22 cellular contexts compared by ENCODE assay signal in the genomic region with DNA sequence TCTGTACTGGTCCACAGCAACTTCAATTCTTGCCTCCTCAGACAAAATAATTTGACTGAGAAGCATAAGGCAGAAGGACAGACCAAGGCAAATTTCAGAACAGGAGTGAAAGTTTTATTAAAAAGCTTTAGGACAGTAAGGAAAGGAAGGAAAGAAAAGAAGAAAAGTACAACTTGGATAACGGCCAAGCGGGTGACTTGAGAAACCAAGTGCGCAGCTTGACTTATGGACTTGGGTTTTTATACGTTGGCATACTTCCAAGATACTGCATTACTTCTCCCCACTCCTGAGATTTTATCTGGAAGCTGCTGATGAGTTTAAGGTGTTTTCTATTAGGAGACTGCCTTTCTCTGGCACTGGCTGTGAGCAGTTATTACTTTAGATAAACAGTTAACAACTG.
DNase-seq lines count a peak whose midpoint lies in the region; ATAC-seq lines count a peak whose summit lies in the region.
"Had no signal": no experiment of that assay in that cellular context is flagged by ENCODE, and none has a peak within 500 bp of the region (broad histone marks: within the 10 kb centered on the region; RNA-seq: fewer than 3 reads in every experiment).

No MANE protein-coding gene starts in this region.

- intact Hi-C loops in head of caudate nucleus (cut with DNase I): no loop called here

- DNase-seq in NCI-H524 (lab: John Stamatoyannopoulos, UW) (peak; percentile 9 to 59), NCI-H524 treated with DMSO at 0.1 percent for 48 hours (lab: John Stamatoyannopoulos, UW) (no peak), NCI-H69 (lab: John Stamatoyannopoulos, UW) (peak; percentile 64), left kidney (ENCODE audit: low read depth, low spot score) (peak; percentile 4), amniotic stem cell (lab: John Stamatoyannopoulos, UW) (no peak), head of caudate nucleus (no peak)
- DNase-seq: CD4-positive, alpha-beta T cell; COR-L47; DND-41; GM23248; H7; IMR-90; KG1; MG63; NCI-H1417; NCI-H1694; NCI-H2029 treated with DMSO at 0.1 percent for 48 hours; NCI-H446 treated with DMSO at 0.1 percent for 48 hours; PC-9; Right ventricle myocardium superior; T-cell had no signal

- ATAC-seq in GM21619 (IDR thresholded peaks at IDR 0.05; ENCODE audit: unreplicated experiment): no peak
- ATAC-seq: T-cell had no signal

Comparison
In these comparisons a context has a peak if more than half of its experiments do, and no peak if none do; other contexts are left out.
1. DNase-seq: peak in NCI-H524 (2 of 2), NCI-H69 (single experiment) and left kidney (single experiment); none in NCI-H524 treated with DMSO at 0.1 percent for 48 hours (single experiment), amniotic stem cell (single experiment) and head of caudate nucleus (0 of 42).